Comparison of ENCODE assay signal across 8 cellular contexts in genomic region chr17:4709794-4710692, GRCh38. TPM values are rescaled to one million over a fixed set of nuclear protein-coding genes. Genes with fewer than 3 reads are reported as not detected.
DNase-seq lines count a peak whose midpoint lies in the region; ATAC-seq and TF ChIP-seq lines count a peak whose summit lies in the region.

Gene ARRB2 (plus strand): TSS chr17:4710632. CDS start chr17:4710722, 90 bp downstream.

- DNase-seq in NCI-H128 (lab: John Stamatoyannopoulos, UW; ENCODE audit: unreplicated experiment) (peak; percentile 86), Right ventricle myocardium superior (peak; percentile 99), tibial nerve (ENCODE audit: low spot score in 2 of 2) (peak; percentile 90 to 94)
- peak; percentile 98 for DNase-seq in activated naive CD8-positive, alpha-beta T cell treated with anti-CD3 and anti-CD28 coated beads, Interleukin-2, amount 50 U/mL, for 16 hours (ENCODE audit: low read depth, low spot score)

- WGBS in tibial nerve, 2 donors = 1 to 2% methylated on average over 54 to 61 of the region's 67 CpGs

- H3K36me3 ChIP-seq in SU-DHL-6 (ENCODE audit: low read length) (no peaks in the 10 kb centered on the region), parathyroid adenoma (ENCODE audit: control insufficient read depth, insufficient read depth, low read length) (no peaks in the 10 kb centered on the region), tibial nerve (no peaks in the 10 kb centered on the region)

- TF ChIP-seq CTCF in GM12872 (IDR thresholded peaks at IDR 0.05; ENCODE audit: insufficient read depth, low read depth, low read length) = peak; percentile 77
- peak; percentile 41 for TF ChIP-seq CTCF in SU-DHL-6 (IDR thresholded peaks at IDR 0.05; ENCODE audit: insufficient read depth, low read length, poor library complexity, severe bottlenecking)
- TF ChIP-seq CTCF in parathyroid adenoma (IDR thresholded peaks at IDR 0.05) = peak; percentile 57
- TF ChIP-seq CTCF in tibial nerve (IDR thresholded peaks at IDR 0.05) = peak; percentile 58 to 84 (median 64)

- H3K4me2 ChIP-seq in SU-DHL-6 (ENCODE audit: low read depth, low read length, poor library complexity, severe bottlenecking) = peak within 1 kb of the TSS; percentile 69
- peak within 1 kb of the TSS; percentile 78 for H3K4me2 ChIP-seq in parathyroid adenoma (ENCODE audit: low read length)

- H3K27ac ChIP-seq in SU-DHL-6 (ENCODE audit: low read depth, low read length) (peak within 1 kb of the TSS; percentile 61), parathyroid adenoma (peak within 1 kb of the TSS; percentile 69), tibial nerve (peak within 1 kb of the TSS; percentile 72 to 90 (median 83))

- H3K79me2 ChIP-seq in SU-DHL-6 (ENCODE audit: insufficient read depth, low read length) = peaks cover 17% of the 10 kb centered on the region
- H3K79me2 ChIP-seq in parathyroid adenoma = no peaks in the 10 kb centered on the region

- H2AFZ ChIP-seq in SU-DHL-6 (ENCODE audit: low read depth, low read length, severe bottlenecking) = peak within 1 kb of the TSS; percentile 54
- peak within 1 kb of the TSS; percentile 88 for H2AFZ ChIP-seq in parathyroid adenoma

- peaks cover 8% of the 10 kb centered on the region for H3F3A ChIP-seq in SU-DHL-6 (ENCODE audit: insufficient read depth)

- TF ChIP-seq EP300 in tibial nerve (IDR thresholded peaks at IDR 0.05) = peak; percentile 81 to 84

- intact Hi-C loops in Right ventricle myocardium superior (cut with DNase I) = no loop called here

- TF ChIP-seq POLR2A in tibial nerve (IDR thresholded peaks at IDR 0.05) = peak; percentile 35 to 63

- H3K27me3 ChIP-seq in SU-DHL-6 (ENCODE audit: low read length) (no peaks in the 10 kb centered on the region), parathyroid adenoma (ENCODE audit: control insufficient read depth, insufficient read depth, low read length) (no peaks in the 10 kb centered on the region), tibial nerve (no peaks in the 10 kb centered on the region)

- H3K9me3 ChIP-seq in SU-DHL-6 (ENCODE audit: insufficient read depth, low read length) = no peaks in the 10 kb centered on the region
- no peaks in the 10 kb centered on the region for H3K9me3 ChIP-seq in parathyroid adenoma (ENCODE audit: control insufficient read depth, low read length)
- H3K9me3 ChIP-seq in tibial nerve = no peaks in the 10 kb centered on the region

- H3K4me3 ChIP-seq in SU-DHL-6 (ENCODE audit: insufficient read depth, low read length, poor library complexity, severe bottlenecking) (peak within 1 kb of the TSS; percentile 77), parathyroid adenoma (ENCODE audit: low read depth, low read length) (peak within 1 kb of the TSS; percentile 70), tibial nerve (peak within 1 kb of the TSS; percentile 52 to 75 (median 68))

- peak; percentile 82 for ATAC-seq in HG02678 (IDR thresholded peaks at IDR 0.05; ENCODE audit: unreplicated experiment)
- ATAC-seq in Right ventricle myocardium superior (ENCODE audit: poor library complexity) = peak; percentile 97

- H3K4me1 ChIP-seq in parathyroid adenoma = peaks cover 11% of the 10 kb centered on the region
- peaks cover 0 to 18% (median 10%) of the 10 kb centered on the region in 4 donors for H3K4me1 ChIP-seq in tibial nerve

- no peaks in the 10 kb centered on the region for H4K20me1 ChIP-seq in SU-DHL-6 (ENCODE audit: low read depth, low read length)

- H3K9me2 ChIP-seq in SU-DHL-6 (replicated peaks; ENCODE audit: insufficient read depth, low read length) = no peaks in the 10 kb centered on the region

- H3K9ac ChIP-seq in SU-DHL-6 (ENCODE audit: low read length) = peak within 1 kb of the TSS; percentile 84
- H3K9ac ChIP-seq in parathyroid adenoma = peak within 1 kb of the TSS; percentile 80

RNA-seq across cellular contexts. Expression of gene ARRB2, which starts in this region (rescaled TPM):
- total RNA-seq in Right ventricle myocardium superior (23.4 TPM), tibial nerve (100 to 1,000 TPM in 1 of 4 donors, 10 to 100 TPM in 3; 50.2 to 103 (median 57.4) TPM)

Comparison
In these comparisons a context has a peak if more than half of its experiments do, and no peak if none do; other contexts are left out.
1. Peak in every context shown above with its lines: DNase-seq, ATAC-seq, H3K4me3 ChIP-seq and H3K27ac ChIP-seq.